13 cellular contexts compared by ENCODE assay signal in genomic region chr13:95784161-95784880, GRCh38.
DNase-seq lines count a peak whose midpoint lies in the region; ATAC-seq and TF ChIP-seq lines count a peak whose summit lies in the region.
"Had no signal": no experiment of that assay in that cellular context is flagged by ENCODE, and none has a peak within 500 bp of the region (broad histone marks: within the 10 kb centered on the region; RNA-seq: fewer than 3 reads in every experiment).

No MANE protein-coding gene starts in this region.

- ATAC-seq in GM21786 (IDR thresholded peaks at IDR 0.05; ENCODE audit: unreplicated experiment) (no peak), GM18909 (IDR thresholded peaks at IDR 0.05; ENCODE audit: poor library complexity, unreplicated experiment) (no peak), HG03196 (IDR thresholded peaks at IDR 0.05; ENCODE audit: unreplicated experiment) (no peak)
- ATAC-seq: stimulated activated naive CD8-positive, alpha-beta T cell treated with anti-CD3 and anti-CD28 coated beads, Interleukin-15, Interleukin-2, amounts not matched to agents 100 U/mL and 50 U/mL, for 24 hours had no signal

- H3K27ac Mint-ChIP-seq in neural crest cell (ENCODE audit: unreplicated experiment) = peak overlapping the region; percentile 19
- H3K27ac Mint-ChIP-seq: activated CD4-positive, alpha-beta T cell treated with anti-CD3 and anti-CD28 coated beads, Interleukin-2, amount 10 ng/mL, durations not matched to agents 24 days and 14 days; activated naive CD4-positive, alpha-beta T cell treated with anti-CD3 and anti-CD28 coated beads, Interleukin-2, amount 50 U/mL, for 24 hours; CD4-positive, CD25-positive, alpha-beta regulatory T cell; IgD-negative memory B cell had no signal

- H3K4me3 Mint-ChIP-seq in neural crest cell = no peak overlapping the region
- H3K4me3 Mint-ChIP-seq: activated CD4-positive, alpha-beta T cell treated with anti-CD3 and anti-CD28 coated beads, Interleukin-2, amount 10 ng/mL, durations not matched to agents 24 days and 14 days; activated naive CD4-positive, alpha-beta T cell treated with anti-CD3 and anti-CD28 coated beads, Interleukin-2, amount 50 U/mL, for 24 hours; CD4-positive, CD25-positive, alpha-beta regulatory T cell; IgD-negative memory B cell had no signal

- no peaks in the 10 kb centered on the region for H3K4me1 Mint-ChIP-seq in neural crest cell
- H3K4me1 Mint-ChIP-seq: activated CD4-positive, alpha-beta T cell treated with anti-CD3 and anti-CD28 coated beads, Interleukin-2, amount 10 ng/mL, durations not matched to agents 24 days and 14 days; activated naive CD4-positive, alpha-beta T cell treated with anti-CD3 and anti-CD28 coated beads, Interleukin-2, amount 50 U/mL, for 24 hours; IgD-negative memory B cell had no signal

- peaks cover 33% of the 10 kb centered on the region for H3K36me3 Mint-ChIP-seq in neural crest cell (ENCODE audit: low read depth)

- no peak for TF ChIP-seq CTCF in neural crest cell (conservative IDR thresholded peaks at IDR 0.05)

- no peaks in the 10 kb centered on the region for H3K27me3 Mint-ChIP-seq in neural crest cell (ENCODE audit: low read depth)
- H3K27me3 Mint-ChIP-seq: activated CD4-positive, alpha-beta T cell treated with anti-CD3 and anti-CD28 coated beads, Interleukin-2, amount 10 ng/mL, durations not matched to agents 24 days and 14 days; activated naive CD4-positive, alpha-beta T cell treated with anti-CD3 and anti-CD28 coated beads, Interleukin-2, amount 50 U/mL, for 24 hours; CD4-positive, CD25-positive, alpha-beta regulatory T cell; IgD-negative memory B cell had no signal

- DNase-seq in AG20443 (ENCODE audit: low spot score) = peak; percentile 77
- DNase-seq in RKO (ENCODE audit: low spot score) = peak; percentile 19
- DNase-seq in fibroblast of gingiva (ENCODE audit: low read depth) = peak; percentile 52
- no peak for DNase-seq in neural crest cell (ENCODE audit: low read depth, low spot score)
- no peak for DNase-seq in stimulated activated CD4-positive, alpha-beta T cell treated with anti-CD3 and anti-CD28 coated beads, Interleukin-1b, Interleukin-23, amount 100 ng/mL, for 48 hours
- DNase-seq: activated CD4-positive, alpha-beta T cell treated with anti-CD3 and anti-CD28 coated beads, Interleukin-2, amount 10 ng/mL, durations not matched to agents 24 days and 14 days; CD4-positive, CD25-positive, alpha-beta regulatory T cell; stimulated activated naive CD8-positive, alpha-beta T cell treated with anti-CD3 and anti-CD28 coated beads, Interleukin-15, Interleukin-2, amounts not matched to agents 100 U/mL and 50 U/mL, for 24 hours had no signal

- peaks cover 10% of the 10 kb centered on the region for H3K9me3 Mint-ChIP-seq in neural crest cell
- H3K9me3 Mint-ChIP-seq: activated naive CD4-positive, alpha-beta T cell treated with anti-CD3 and anti-CD28 coated beads, Interleukin-2, amount 50 U/mL, for 24 hours had no signal

Comparison
In these comparisons a context has a peak if more than half of its experiments do, and no peak if none do; other contexts are left out.
1. DNase-seq: peak in AG20443 (single experiment), RKO (single experiment) and fibroblast of gingiva (single experiment); none in neural crest cell (single experiment) and stimulated activated CD4-positive, alpha-beta T cell treated with anti-CD3 and anti-CD28 coated beads, Interleukin-1b, Interleukin-23, amount 100 ng/mL, for 48 hours (single experiment).